Comparison of ENCODE assay signal across 9 cellular contexts in genomic region chr11:33997473-33998347, GRCh38. TPM values are rescaled to one million over a fixed set of nuclear protein-coding genes. Genes with fewer than 3 reads are reported as not detected.
A peak's percentile ranks its signal among the peaks of the same experiment; 100 is the strongest.
DNase-seq lines count a peak whose midpoint lies in the region; ATAC-seq, FAIRE-seq and TF ChIP-seq lines count a peak whose summit lies in the region.
"Had no signal": no experiment of that assay in that cellular context is flagged by ENCODE, and none has a peak within 500 bp of the region (broad histone marks: within the 10 kb centered on the region; RNA-seq: fewer than 3 reads in every experiment).

No MANE protein-coding gene starts in this region.

- no peaks in the 10 kb centered on the region for H3K4me1 ChIP-seq in neural progenitor cell

- no peak for ATAC-seq in HG03097 (IDR thresholded peaks at IDR 0.05; ENCODE audit: low FRiP score, unreplicated experiment)

- peak; percentile 16 for DNase-seq in EL
- DNase-seq in M059J (ENCODE audit: low read depth), result peak; percentile 55
- peak; percentile 4 for DNase-seq in neural progenitor cell (ENCODE audit: low spot score)
- DNase-seq in GM12891 (ENCODE audit: insufficient read length, low spot score), result no peak
- DNase-seq in NCI-H187 treated with DMSO at 0.1 percent for 48 hours (lab: John Stamatoyannopoulos, UW), result no peak

- H3K4me2 ChIP-seq in neural progenitor cell, result peak overlapping the region; percentile 10

- H3K4me3 ChIP-seq in neural progenitor cell, result no peak overlapping the region
- H3K4me3 ChIP-seq: upper lobe of left lung had no signal

- no peaks in the 10 kb centered on the region for H3F3A ChIP-seq in neural progenitor cell (ENCODE audit: low read depth)

- H3K79me2 ChIP-seq in neural progenitor cell (ENCODE audit: low read depth), result no peaks in the 10 kb centered on the region

- peak overlapping the region; percentile 73 for H2AFZ ChIP-seq in neural progenitor cell (replicated peaks)

- H3K36me3 Mint-ChIP-seq in brain, result no peaks in the 10 kb centered on the region
- H3K36me3 Mint-ChIP-seq in neural progenitor cell, result no peaks in the 10 kb centered on the region
- H3K36me3 Mint-ChIP-seq: naive B cell had no signal

- no peaks in the 10 kb centered on the region for H3K9me3 Mint-ChIP-seq in brain
- H3K9me3 Mint-ChIP-seq in neural progenitor cell, result peaks cover 2% of the 10 kb centered on the region
- H3K9me3 Mint-ChIP-seq: naive B cell had no signal

- H4K20me1 ChIP-seq in neural progenitor cell (ENCODE audit: low read depth), result no peaks in the 10 kb centered on the region

- H3K27ac Mint-ChIP-seq in brain (peak overlapping the region in 2 of 5 experiments; percentile 1 to 6), neural progenitor cell (no peak overlapping the region)

- TF ChIP-seq CTCF in brain (conservative IDR thresholded peaks at IDR 0.05) (no peak), neural progenitor cell (IDR thresholded peaks at IDR 0.05) (no peak)

- peaks cover 18% of the 10 kb centered on the region for H3K27me3 Mint-ChIP-seq in brain
- peaks cover 4% of the 10 kb centered on the region for H3K27me3 Mint-ChIP-seq in neural progenitor cell (ENCODE audit: insufficient read depth, low read depth)

- H3K4me3 Mint-ChIP-seq in brain (peak overlapping the region in 4 of 5 experiments; percentile 1 to 81 (median 69)), neural progenitor cell (peak overlapping the region; percentile 61)

- FAIRE-seq in GM12891 (lab: Jason Lieb, UNC), result no peak

- H3K4me1 Mint-ChIP-seq in brain, result peaks cover 15% of the 10 kb centered on the region
- peaks cover 11% of the 10 kb centered on the region for H3K4me1 Mint-ChIP-seq in neural progenitor cell

- no peaks in the 10 kb centered on the region for H3K9me3 ChIP-seq in neural progenitor cell (ENCODE audit: low read depth)
- H3K9me3 ChIP-seq: upper lobe of left lung had no signal

- H3K27me3 ChIP-seq in neural progenitor cell, result peaks cover 25% of the 10 kb centered on the region
- H3K27me3 ChIP-seq: upper lobe of left lung had no signal

- H3K36me3 ChIP-seq in neural progenitor cell, result no peaks in the 10 kb centered on the region
- H3K36me3 ChIP-seq: upper lobe of left lung had no signal

- H3K9ac ChIP-seq in neural progenitor cell, result no peak overlapping the region

- no peak overlapping the region for H3K27ac ChIP-seq in neural progenitor cell
- H3K27ac ChIP-seq: upper lobe of left lung had no signal

- no peak for TF ChIP-seq POLR2A in GM12891 (IDR thresholded peaks at IDR 0.05; ENCODE audit: low read depth, low read length)

TF ChIP-seq in GM12891, 5 proteins besides CTCF, POLR2A, EP300 and RAD21:
- no peak for TF ChIP-seq SPI1 (IDR thresholded peaks at IDR 0.05; ENCODE audit: low read depth, low read length)
- TF ChIP-seq TAF1 (IDR thresholded peaks at IDR 0.05; ENCODE audit: low read depth, low read length), result no peak
- no peak for TF ChIP-seq POU2F2 (IDR thresholded peaks at IDR 0.05; ENCODE audit: low read depth, low read length)
- TF ChIP-seq POLR2AphosphoS5 (IDR thresholded peaks at IDR 0.05; ENCODE audit: low read depth, low read length), result no peak
- TF ChIP-seq PAX5 (IDR thresholded peaks at IDR 0.05; ENCODE audit: insufficient read depth, low read length, severe bottlenecking), result no peak

RNA-seq across cellular contexts. Expression of gene CAPRIN1, which starts 53.8 kb away (rescaled TPM):
- total RNA-seq in M059J (2014; rRNA removed; shearing (Covaris generic)), result 172 and 283 TPM in 2 replicates
- 135 TPM for polyA plus RNA-seq in brain (ENCODE audit: insufficient read depth, low read depth, low replicate concordance)
- 275 and 498 TPM in 2 replicates for total RNA-seq in neural progenitor cell (ENCODE audit: low replicate concordance)
- polyA plus RNA-seq in GM12891 (2012; ENCODE audit: low read depth, missing spikeins), result 110 TPM

Comparison
In these comparisons a context has a peak if more than half of its experiments do, and no peak if none do; other contexts are left out.
1. DNase-seq: peak in EL (single experiment), M059J (single experiment) and neural progenitor cell (single experiment); none in GM12891 (single experiment) and NCI-H187 treated with DMSO at 0.1 percent for 48 hours (single experiment).